In genomic region chr12:41277019-41277770, GRCh38 we compare ENCODE assay signal across 9 cellular contexts.
DNase-seq lines count a peak whose midpoint lies in the region; ATAC-seq and TF ChIP-seq lines count a peak whose summit lies in the region.
"Had no signal": no experiment of that assay in that cellular context is flagged by ENCODE, and none has a peak within 500 bp of the region (broad histone marks: within the 10 kb centered on the region; RNA-seq: fewer than 3 reads in every experiment).

No MANE protein-coding gene starts in this region.

- H3K36me3 Mint-ChIP-seq in endodermal cell (ENCODE audit: low read depth), result no peaks in the 10 kb centered on the region
- H3K36me3 Mint-ChIP-seq in nephron (ENCODE audit: low read depth), result no peaks in the 10 kb centered on the region
- no peaks in the 10 kb centered on the region for H3K36me3 Mint-ChIP-seq in activated T-helper 17 cell treated with anti-CD3 and anti-CD28 coated beads, Interleukin-2, amount 50 U/mL, for 72 hours (ENCODE audit: low read depth)
- H3K36me3 Mint-ChIP-seq: naive thymus-derived CD8-positive, alpha-beta T cell had no signal

- TF ChIP-seq CTCF in HL-60 (IDR thresholded peaks at IDR 0.05; ENCODE audit: insufficient read depth, low read length) (peak; percentile 30), OCI-LY3 (IDR thresholded peaks at IDR 0.05; ENCODE audit: low read depth, low read length) (peak; percentile 79), endodermal cell (conservative IDR thresholded peaks at IDR 0.05) (peak; percentile 85), nephron (IDR thresholded peaks at IDR 0.05; ENCODE audit: unreplicated experiment in 3 of 3) (peak; percentile 76 to 89 (median 79))

- H3K9ac ChIP-seq in OCI-LY3 (ENCODE audit: low read length), result peak overlapping the region; percentile 16; the same call in 1 of the 2 replicates
- no peak overlapping the region for H3K9ac ChIP-seq in endodermal cell (ENCODE audit: extremely low read depth, low read length, poor library complexity, severe bottlenecking)

- DNase-seq in ACHN, result peak; percentile 57
- DNase-seq in ELR (ENCODE audit: low read depth), result peak; percentile 57
- peak in 1 of 2 experiments; percentile 34 for DNase-seq in HL-60 (ENCODE audit: low read depth in 1 of 2, low spot score in 1 of 2)
- peak; percentile 61 for DNase-seq in endodermal cell
- DNase-seq in activated CD8-positive, alpha-beta memory T cell treated with anti-CD3 and anti-CD28 coated beads, Interleukin-2, amount 50 U/mL, for 48 hours, result no peak

- no peaks in the 10 kb centered on the region for H3K79me2 ChIP-seq in OCI-LY3 (ENCODE audit: low read length)

- H3K4me1 ChIP-seq in OCI-LY3 (ENCODE audit: low read length), result peaks cover 9% of the 10 kb centered on the region; the same call in 1 of the 2 replicates
- peaks cover 10% of the 10 kb centered on the region for H3K4me1 ChIP-seq in endodermal cell (ENCODE audit: control insufficient read depth, insufficient read depth, low read length)

- H3K36me3 ChIP-seq in OCI-LY3 (replicated peaks; ENCODE audit: low read depth, low read length) (no peaks in the 10 kb centered on the region), endodermal cell (ENCODE audit: control insufficient read depth, insufficient read depth, low read length) (no peaks in the 10 kb centered on the region)

- H3K4me3 ChIP-seq in HL-60 (replicated peaks; ENCODE audit: insufficient read depth, low read length) (no peak overlapping the region), OCI-LY3 (ENCODE audit: low read length) (peak overlapping the region; percentile 69), endodermal cell (ENCODE audit: low read length) (no peak overlapping the region)

- peak overlapping the region; percentile 65 for H2AFZ ChIP-seq in OCI-LY3 (ENCODE audit: low read depth, low read length)

- peaks cover 13% of the 10 kb centered on the region for H3K4me1 Mint-ChIP-seq in endodermal cell
- H3K4me1 Mint-ChIP-seq in nephron, result peaks cover 21% of the 10 kb centered on the region
- H3K4me1 Mint-ChIP-seq in activated T-helper 17 cell treated with anti-CD3 and anti-CD28 coated beads, Interleukin-2, amount 50 U/mL, for 72 hours, result no peaks in the 10 kb centered on the region
- H3K4me1 Mint-ChIP-seq: naive thymus-derived CD8-positive, alpha-beta T cell had no signal

- H3K27ac ChIP-seq in HL-60 (replicated peaks), result no peak overlapping the region
- H3K27ac ChIP-seq in OCI-LY3 (ENCODE audit: low read length), result no peak overlapping the region
- no peak overlapping the region for H3K27ac ChIP-seq in endodermal cell (ENCODE audit: low read depth, low read length)

- H3K27ac Mint-ChIP-seq in endodermal cell, result no peak overlapping the region
- H3K27ac Mint-ChIP-seq in nephron, result peak overlapping the region; percentile 53 to 80 (median 56)
- H3K27ac Mint-ChIP-seq in activated T-helper 17 cell treated with anti-CD3 and anti-CD28 coated beads, Interleukin-2, amount 50 U/mL, for 72 hours, result no peak overlapping the region
- H3K27ac Mint-ChIP-seq: naive thymus-derived CD8-positive, alpha-beta T cell had no signal

- WGBS in endodermal cell (ENCODE audit: insufficient coverage in 1 of 2, insufficient read length in 1 of 2), 2 experiments, result 70 to 77% methylated on average over 13 to 14 of the region's 14 CpGs

- H3K4me3 Mint-ChIP-seq in endodermal cell, result peak overlapping the region; percentile 23
- H3K4me3 Mint-ChIP-seq in nephron, result peak overlapping the region in 1 of 3 experiments; percentile 12
- H3K4me3 Mint-ChIP-seq in activated T-helper 17 cell treated with anti-CD3 and anti-CD28 coated beads, Interleukin-2, amount 50 U/mL, for 72 hours, result no peak overlapping the region
- H3K4me3 Mint-ChIP-seq: naive thymus-derived CD8-positive, alpha-beta T cell had no signal

- peak overlapping the region; percentile 71 for H3K4me2 ChIP-seq in OCI-LY3 (ENCODE audit: low read length)

- in situ Hi-C loops in ACHN (cut with HindIII; ENCODE audit: low pct_ligation_motif_present, low pct_unique_long_range_greater_than_20kb, low sequenced_read_pairs), result no loop called here

- no peaks in the 10 kb centered on the region for H4K20me1 ChIP-seq in OCI-LY3 (ENCODE audit: insufficient read depth, low read length)

- no peaks in the 10 kb centered on the region for H3K27me3 ChIP-seq in HL-60 (ENCODE audit: insufficient read depth, poor library complexity, severe bottlenecking)
- H3K27me3 ChIP-seq in OCI-LY3 (ENCODE audit: low read depth, low read length), result no peaks in the 10 kb centered on the region
- no peaks in the 10 kb centered on the region for H3K27me3 ChIP-seq in endodermal cell (ENCODE audit: control insufficient read depth, insufficient read depth, low read length, poor library complexity, severe bottlenecking)

- H3K9me3 ChIP-seq in OCI-LY3 (ENCODE audit: insufficient read depth, low read length), result no peaks in the 10 kb centered on the region
- peaks cover 1% of the 10 kb centered on the region for H3K9me3 ChIP-seq in endodermal cell (ENCODE audit: control insufficient read depth, low read length)

- H3K9me3 Mint-ChIP-seq in endodermal cell, result no peaks in the 10 kb centered on the region
- no peaks in the 10 kb centered on the region for H3K9me3 Mint-ChIP-seq in nephron
- no peaks in the 10 kb centered on the region for H3K9me3 Mint-ChIP-seq in activated T-helper 17 cell treated with anti-CD3 and anti-CD28 coated beads, Interleukin-2, amount 50 U/mL, for 72 hours
- H3K9me3 Mint-ChIP-seq: naive thymus-derived CD8-positive, alpha-beta T cell had no signal

- ATAC-seq in activated T-helper 17 cell treated with anti-CD3 and anti-CD28 coated beads, Interleukin-2, amount 50 U/mL, for 72 hours (replicated peaks), result no peak
- ATAC-seq: naive thymus-derived CD8-positive, alpha-beta T cell had no signal

- no peaks in the 10 kb centered on the region for H3K27me3 Mint-ChIP-seq in endodermal cell (ENCODE audit: insufficient read depth)
- H3K27me3 Mint-ChIP-seq in nephron (ENCODE audit: low read depth), result no peaks in the 10 kb centered on the region
- peaks cover 5% of the 10 kb centered on the region for H3K27me3 Mint-ChIP-seq in activated T-helper 17 cell treated with anti-CD3 and anti-CD28 coated beads, Interleukin-2, amount 50 U/mL, for 72 hours

Comparison
In these comparisons a context has a peak if more than half of its experiments do, and no peak if none do; other contexts are left out.
1. CTCF ChIP-seq: peak in every context shown above with its lines; median percentile 85 in endodermal cell; 79 in OCI-LY3; 79 in nephron; 30 in HL-60.
2. H3K27ac Mint-ChIP-seq: peak in nephron (3 of 3); none in endodermal cell (single experiment) and activated T-helper 17 cell treated with anti-CD3 and anti-CD28 coated beads, Interleukin-2, amount 50 U/mL, for 72 hours (single experiment).